In the genomic region with DNA sequence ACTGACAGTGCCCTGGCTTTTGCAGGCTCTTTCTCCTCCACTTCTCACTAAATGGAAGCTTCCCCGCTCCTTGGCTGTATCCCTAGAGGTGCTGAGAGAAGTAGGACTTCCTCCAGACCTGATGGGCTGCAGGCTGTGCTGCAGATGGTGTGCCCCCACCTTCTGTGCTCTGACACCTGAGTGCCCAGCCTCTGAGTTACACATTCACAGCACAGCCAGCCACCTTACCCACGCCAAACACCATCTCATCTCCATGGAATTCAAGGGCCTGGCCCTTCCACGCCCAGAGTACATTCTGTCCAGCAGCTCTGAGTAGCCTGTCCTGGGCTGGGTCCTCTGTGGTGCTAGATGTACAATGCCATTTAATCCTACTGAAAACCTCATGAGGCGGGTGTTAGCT, we compare ENCODE assay signal across 17 cellular contexts. TPM values are rescaled to one million over a fixed set of nuclear protein-coding genes. Genes with fewer than 3 reads are reported as not detected.
DNase-seq lines count a peak whose midpoint lies in the region; ATAC-seq and TF ChIP-seq lines count a peak whose summit lies in the region.
"Had no signal": no experiment of that assay in that cellular context is flagged by ENCODE, and none has a peak within 500 bp of the region (broad histone marks: within the 10 kb centered on the region; RNA-seq: fewer than 3 reads in every experiment).

No MANE protein-coding gene starts in this region.

- no peaks in the 10 kb centered on the region for H3K27me3 Mint-ChIP-seq in mesothelial cell of epicardium (ENCODE audit: low read depth)
- H3K27me3 Mint-ChIP-seq: naive thymus-derived CD4-positive, alpha-beta T cell had no signal

- H3K4me3 ChIP-seq in lung (no peak overlapping the region), tibial artery (no peak overlapping the region)

- peaks cover 32% of the 10 kb centered on the region for H3K36me3 Mint-ChIP-seq in mesothelial cell of epicardium

- intact Hi-C loops in tibial artery (cut with DNase I; ENCODE audit: low total_unique reads) = no loop called here

- DNase-seq in A172 (ENCODE audit: low spot score) (peak; percentile 7), LoVo (ENCODE audit: low spot score) (peak; percentile 24), epithelial cell of prostate (ENCODE audit: low read depth, low spot score) (no peak), lung (ENCODE audit: low spot score) (peak; percentile 87), mesothelial cell of epicardium (ENCODE audit: low spot score in 2 of 2, unreplicated experiment in 2 of 2) (no peak), tibial artery (no peak)
- DNase-seq: activated CD4-positive, alpha-beta T cell treated with anti-CD3 and anti-CD28 coated beads for 48 hours; MV-4-11; naive thymus-derived CD4-positive, alpha-beta T cell; trophoblast cell had no signal

- H3K4me3 Mint-ChIP-seq in mesothelial cell of epicardium = no peak overlapping the region
- H3K4me3 Mint-ChIP-seq: brain; naive thymus-derived CD4-positive, alpha-beta T cell; T-helper 1 cell treated with Interleukin-12 subunit alpha and Interleukin-12 subunit beta and Interleukin-4 antibody, amounts not matched to agents 30 μg/mL and 1 μg/mL, for 36 hours had no signal

- H3K4me1 Mint-ChIP-seq in mesothelial cell of epicardium = peaks cover 2% of the 10 kb centered on the region
- H3K4me1 Mint-ChIP-seq: brain; naive thymus-derived CD4-positive, alpha-beta T cell had no signal

- 73 to 86% methylated on average over 4 of the region's 4 CpGs for WGBS in lung, 2 donors

- peaks cover 12% of the 10 kb centered on the region for H3K9me3 Mint-ChIP-seq in mesothelial cell of epicardium
- H3K9me3 Mint-ChIP-seq: T-helper 1 cell treated with Interleukin-12 subunit alpha and Interleukin-12 subunit beta and Interleukin-4 antibody, amounts not matched to agents 30 μg/mL and 1 μg/mL, for 36 hours had no signal

- H3K4me1 ChIP-seq in lung (ENCODE audit: control insufficient read depth in 2 of 2, insufficient read depth in 2 of 2, low read length in 2 of 2) = no peaks in the 10 kb centered on the region
- H3K4me1 ChIP-seq in tibial artery = peaks cover 0 to 6% (median 0%) of the 10 kb centered on the region in 4 donors

- ATAC-seq in lung (ENCODE audit: insufficient read depth, low FRiP score) = peak; percentile 75
- no peak for ATAC-seq in GM21529 (IDR thresholded peaks at IDR 0.05; ENCODE audit: unreplicated experiment)
- no peak for ATAC-seq in HG03342 (IDR thresholded peaks at IDR 0.05; ENCODE audit: unreplicated experiment)
- ATAC-seq: naive thymus-derived CD4-positive, alpha-beta T cell had no signal

- TF ChIP-seq CTCF in lung (IDR thresholded peaks at IDR 0.05; ENCODE audit: control extremely low read depth, extremely low read depth) (no peak), mesothelial cell of epicardium (IDR thresholded peaks at IDR 0.05; ENCODE audit: unreplicated experiment) (no peak), tibial artery (IDR thresholded peaks at IDR 0.05) (no peak)

- H3K27me3 ChIP-seq in lung (ENCODE audit: control insufficient read depth, insufficient read depth) = no peaks in the 10 kb centered on the region
- no peaks in the 10 kb centered on the region for H3K27me3 ChIP-seq in tibial artery

- H3K27ac ChIP-seq in epithelial cell of prostate (peak overlapping the region; percentile 88), lung (ENCODE audit: low read depth in 1 of 2, low read length in 1 of 2) (peak overlapping the region; percentile 24 to 81), tibial artery (no peak overlapping the region)

- H3K27ac Mint-ChIP-seq in mesothelial cell of epicardium = no peak overlapping the region
- H3K27ac Mint-ChIP-seq: naive thymus-derived CD4-positive, alpha-beta T cell; T-helper 1 cell treated with Interleukin-12 subunit alpha and Interleukin-12 subunit beta and Interleukin-4 antibody, amounts not matched to agents 30 μg/mL and 1 μg/mL, for 36 hours had no signal

- H3K36me3 ChIP-seq in lung (ENCODE audit: control insufficient read depth in 2 of 2, insufficient read depth in 2 of 2, low read length in 2 of 2) (peaks cover 0 to 40% of the 10 kb centered on the region in 2 donors), tibial artery (peaks cover 32 to 60% (median 57%) of the 10 kb centered on the region in 3 donors)

- peaks cover 0 to 3% of the 10 kb centered on the region in 2 donors for H3K9me3 ChIP-seq in lung (ENCODE audit: control insufficient read depth in 2 of 2, insufficient read depth in 1 of 2, low read length in 1 of 2)
- peaks cover 0 to 9% (median 0%) of the 10 kb centered on the region in 3 donors for H3K9me3 ChIP-seq in tibial artery

RNA-seq across cellular contexts. Expression of a gene that starts 5.3 kb away (rescaled TPM):
- not detected in 2 replicates for total RNA-seq in A172 (2014; rRNA removed; shearing (Covaris generic))
- total RNA-seq in lung (100 to 1,000 TPM in 1 of 2 donors, 10 to 100 TPM in 1; 65.4 to 374 TPM), mesothelial cell of epicardium (not detected in 3 replicates)
- 1,000 to 10,000 TPM in 1 of 2 donors, 100 to 1,000 TPM in 1; 771 to 2,392 TPM for polyA plus RNA-seq in lung
- total RNA-seq: endothelial cell of umbilical vein; naive thymus-derived CD4-positive, alpha-beta T cell; OCI-LY7 had no signal
- polyA plus RNA-seq: AG04450, endothelial cell of umbilical vein had no signal

RNA-seq across cellular contexts. Expression of a gene that starts 12.6 kb away (rescaled TPM):
- 25.2 and 28.2 TPM in 2 replicates for total RNA-seq in A172 (2014; rRNA removed; shearing (Covaris generic))
- total RNA-seq in lung (10 to 100 TPM; 17.4 to 32.2 TPM), mesothelial cell of epicardium (62.1 to 70.6 TPM (median 67.4 TPM) in 3 replicates)
- 10 to 100 TPM; 18.8 to 38.4 TPM for polyA plus RNA-seq in lung

RNA-seq across cellular contexts. Expression of a gene that starts 14.1 kb away (rescaled TPM):
- total RNA-seq in A172 (2014; rRNA removed; shearing (Covaris generic)) = 0.43 TPM in 1 of 2 replicates, not detected in the other
- total RNA-seq in lung (1 to 10 TPM in 1 of 2 donors, under 1 TPM in 1; 0.51 to 3.6 TPM), mesothelial cell of epicardium (not detected in 3 replicates)
- 1 to 10 TPM in 1 of 2 donors, under 1 TPM in 1; 0.47 to 6.4 TPM for polyA plus RNA-seq in lung
- total RNA-seq: endothelial cell of umbilical vein; naive thymus-derived CD4-positive, alpha-beta T cell; OCI-LY7 had no signal
- polyA plus RNA-seq: AG04450; endothelial cell of umbilical vein; naive thymus-derived CD4-positive, alpha-beta T cell had no signal

RNA-seq across cellular contexts. Expression of a gene that starts 18.6 kb away (rescaled TPM):
- total RNA-seq in A172 (2014; rRNA removed; shearing (Covaris generic)) = 8.9 and 24.9 TPM in 2 replicates
- 10 to 100 TPM; 31.1 to 37.2 TPM for total RNA-seq in lung
- polyA plus RNA-seq in lung = 10 to 100 TPM; 25.3 to 31.0 TPM
- total RNA-seq in mesothelial cell of epicardium = 62.1 to 65.4 TPM (median 62.2 TPM) in 3 replicates

RNA-seq across cellular contexts. Expression of a gene that starts 42.3 kb away (rescaled TPM):
- 39.0 and 50.9 TPM in 2 replicates for total RNA-seq in A172 (2014; rRNA removed; shearing (Covaris generic))
- total RNA-seq in lung = 100 to 1,000 TPM; 124 to 134 TPM
- 10 to 100 TPM; 39.5 to 72.4 TPM for polyA plus RNA-seq in lung
- 344 to 351 TPM (median 349 TPM) in 3 replicates for total RNA-seq in mesothelial cell of epicardium

Comparison
In these comparisons a context has a peak if more than half of its experiments do, and no peak if none do; other contexts are left out.
1. DNase-seq: peak in A172 (single experiment), LoVo (single experiment) and lung (single experiment); none in epithelial cell of prostate (single experiment), mesothelial cell of epicardium (0 of 2) and tibial artery (0 of 2).
2. H3K27ac ChIP-seq: peak in epithelial cell of prostate (single experiment) and lung (2 of 2); none in tibial artery (0 of 2).
3. RNA of a gene that starts 5.3 kb away (total RNA-seq): 65.4 to 374 TPM in lung; not detected in A172 and not detected in mesothelial cell of epicardium; every median in the first group is over 10 times any median in the second.